ENCODE assay signal across 11 cellular contexts in the genomic region with DNA sequence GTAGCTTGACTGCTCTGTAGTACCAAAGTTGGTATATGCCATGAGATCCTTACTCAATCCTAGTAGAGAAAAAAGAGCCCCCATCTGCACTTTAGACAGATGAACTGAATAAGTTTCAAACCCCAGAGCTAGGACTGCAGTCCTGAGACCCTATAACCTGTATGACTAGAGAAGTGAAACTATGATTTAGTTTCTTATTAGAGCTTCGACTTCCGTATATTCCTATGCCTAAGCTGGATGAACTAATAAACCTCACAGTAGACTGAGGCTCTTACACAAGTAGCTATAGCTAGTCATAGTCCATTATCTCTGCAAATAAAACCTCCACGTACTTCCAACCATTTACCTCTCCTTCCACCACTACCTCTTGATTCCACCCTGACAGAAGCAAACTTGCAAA. TPM values are rescaled to one million over a fixed set of nuclear protein-coding genes. Genes with fewer than 3 reads are reported as not detected.
A peak's percentile ranks its signal among the peaks of the same experiment; 100 is the strongest.
DNase-seq lines count a peak whose midpoint lies in the region; ATAC-seq and TF ChIP-seq lines count a peak whose summit lies in the region.
"Had no signal": no experiment of that assay in that cellular context is flagged by ENCODE, and none has a peak within 500 bp of the region (broad histone marks: within the 10 kb centered on the region; RNA-seq: fewer than 3 reads in every experiment).

No MANE protein-coding gene starts in this region.

- no peaks in the 10 kb centered on the region for H3K27me3 ChIP-seq in Peyer's patch
- no peaks in the 10 kb centered on the region for H3K27me3 ChIP-seq in brain microvascular endothelial cell (replicated peaks)

- no peak for TF ChIP-seq POLR2A in Peyer's patch (IDR thresholded peaks at IDR 0.05)

- DNase-seq in NOMO-1 treated with dmso at 0.1 percent for 144 hours (lab: John Stamatoyannopoulos, UW; ENCODE audit: unreplicated experiment) (peak; percentile 54), Peyer's patch (no peak), brain microvascular endothelial cell (no peak), NCI-H446 treated with DMSO at 0.1 percent for 48 hours (lab: John Stamatoyannopoulos, UW) (no peak)
- DNase-seq in activated T-cell treated with anti-CD3 and anti-CD28 coated beads, Interleukin-2, amount 50 U/mL, for 1 hour: no peak
- DNase-seq: activated naive CD4-positive, alpha-beta T cell; natural killer cell; NCI-H69 had no signal

- in situ Hi-C loops in brain microvascular endothelial cell (cut with HindIII; ENCODE audit: low pct_ligation_motif_present, low sequenced_read_pairs): no loop called here

- H3K27ac ChIP-seq in Peyer's patch (no peak overlapping the region), brain microvascular endothelial cell (no peak overlapping the region)

- H3K36me3 ChIP-seq in Peyer's patch (no peaks in the 10 kb centered on the region), brain microvascular endothelial cell (replicated peaks) (no peaks in the 10 kb centered on the region)

- no peaks in the 10 kb centered on the region for H3K9me3 ChIP-seq in Peyer's patch

- no peak for TF ChIP-seq CTCF in Peyer's patch (IDR thresholded peaks at IDR 0.05)
- no peak for TF ChIP-seq CTCF in brain microvascular endothelial cell (IDR thresholded peaks at IDR 0.05; ENCODE audit: low read depth, low read length, missing control alignments)

- no peaks in the 10 kb centered on the region for H3K4me1 ChIP-seq in Peyer's patch

- peak; percentile 81 for ATAC-seq in GM18499 (IDR thresholded peaks at IDR 0.05; ENCODE audit: insufficient read depth, unreplicated experiment)
- peak; percentile 94 for ATAC-seq in GM21381 (IDR thresholded peaks at IDR 0.05; ENCODE audit: unreplicated experiment)
- peak; percentile 76 for ATAC-seq in HG03060 (IDR thresholded peaks at IDR 0.05; ENCODE audit: low read depth, unreplicated experiment)
- ATAC-seq: natural killer cell had no signal

- H3K4me3 ChIP-seq in Peyer's patch: no peak overlapping the region
- H3K4me3 ChIP-seq in brain microvascular endothelial cell (ENCODE audit: low read depth, low read length): no peak overlapping the region

RNA-seq across cellular contexts. Expression of a gene that starts 6.3 kb away (rescaled TPM):
- 10 to 100 TPM; 19.1 to 68.5 (median 47.0) TPM for total RNA-seq in Peyer's patch
